Comparison of ENCODE assay signal across 8 cellular contexts in the genomic region with DNA sequence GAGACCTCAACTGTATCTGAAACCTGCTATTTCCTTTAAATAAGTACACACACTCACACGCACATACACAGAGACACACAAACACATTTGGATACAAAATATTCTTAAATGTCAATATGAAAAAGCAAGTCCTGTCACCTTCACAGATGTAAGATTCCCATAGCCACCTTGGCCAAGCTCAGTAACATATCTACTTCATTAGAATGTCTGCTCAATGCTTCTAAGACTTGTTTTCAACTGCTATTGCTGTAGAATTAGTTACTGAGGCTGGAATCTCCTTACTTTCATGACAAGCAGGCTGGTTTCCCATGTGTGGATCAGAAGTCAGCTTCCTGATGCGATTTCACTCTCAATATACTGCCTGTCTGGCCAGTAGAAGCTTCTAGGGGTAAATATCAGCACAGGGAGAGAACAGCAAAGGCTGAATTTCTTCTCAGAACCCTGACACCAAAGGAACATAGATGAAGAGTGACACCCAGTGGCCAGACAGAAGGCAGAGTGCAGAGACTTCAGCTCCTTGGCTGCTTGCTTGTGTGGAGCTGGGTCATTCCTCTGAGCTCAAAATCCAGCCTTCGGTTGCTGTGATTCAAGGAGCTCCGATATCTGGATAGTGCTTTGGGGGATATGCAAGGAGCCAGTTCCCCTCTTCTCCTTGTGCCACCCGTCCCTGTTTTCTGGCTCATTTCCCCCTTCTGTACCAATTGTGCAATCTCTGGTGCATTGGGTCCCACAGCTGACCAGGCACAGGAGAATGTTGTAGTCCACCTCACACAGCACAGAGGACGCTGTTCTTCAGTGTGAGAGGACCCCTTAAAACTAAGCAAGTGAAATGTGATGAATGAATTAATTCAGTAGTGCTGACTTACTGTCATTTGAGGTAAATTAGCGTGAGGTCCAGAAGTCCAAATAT. TPM values are rescaled to one million over a fixed set of nuclear protein-coding genes. Genes with fewer than 3 reads are reported as not detected.
DNase-seq lines count a peak whose midpoint lies in the region; ATAC-seq, FAIRE-seq and TF ChIP-seq lines count a peak whose summit lies in the region.

No MANE protein-coding gene starts in this region.

- peak; percentile 70 to 79 for DNase-seq in Caco-2
- no peak for DNase-seq in GM19239 (ENCODE audit: insufficient read length, low spot score)
- peak; percentile 54 for DNase-seq in OCI-LY7 (ENCODE audit: low spot score)
- peak; percentile 8 for DNase-seq in activated gamma-delta T cell treated with anti-CD3 and anti-CD28 coated beads, Interleukin-2, amount 50 U/mL, for 16 hours (ENCODE audit: low read depth)
- DNase-seq in glutamatergic neuron: peak; percentile 47
- DNase-seq in posterior cingulate gyrus: peak in 9 of 10 donors; percentile 34 to 95 (median 72)

- ATAC-seq in HG03558 (IDR thresholded peaks at IDR 0.05; ENCODE audit: extremely low read depth, unreplicated experiment) (peak; percentile 75), HG03439 (IDR thresholded peaks at IDR 0.05; ENCODE audit: unreplicated experiment) (no peak)

- H3K4me3 Mint-ChIP-seq in Caco-2 (ENCODE audit: unreplicated experiment) (no peak overlapping the region), glutamatergic neuron (ENCODE audit: unreplicated experiment) (no peak overlapping the region)

- no peak overlapping the region for H3K4me3 ChIP-seq in Caco-2 (ENCODE audit: low read depth, low read length)
- H3K4me3 ChIP-seq in OCI-LY7 (ENCODE audit: low read depth, low read length, poor library complexity, severe bottlenecking): no peak overlapping the region

- H3K4me2 ChIP-seq in OCI-LY7 (ENCODE audit: low read length): no peak overlapping the region

- no TSS peak for BruUV-seq in Caco-2 (replicated peaks; lab: Mats Ljungman, UMichigan)
- BruUV-seq in OCI-LY7 (replicated peaks; lab: Mats Ljungman, UMichigan): no TSS peak

- no peak overlapping the region for H3K27ac Mint-ChIP-seq in Caco-2 (ENCODE audit: unreplicated experiment)
- no peak overlapping the region for H3K27ac Mint-ChIP-seq in glutamatergic neuron (ENCODE audit: unreplicated experiment)

- H3K9me3 ChIP-seq in Caco-2 (no peaks in the 10 kb centered on the region), OCI-LY7 (ENCODE audit: low read length) (no peaks in the 10 kb centered on the region)

- H3K27me3 ChIP-seq in Caco-2 (replicated peaks; ENCODE audit: control insufficient read depth, insufficient read depth, low read length): no peaks in the 10 kb centered on the region

- CTCF ChIA-PET in Caco-2 (lab: Charles Lee): interaction anchor here (0.6 to 2.1 kb wide), 27 partner anchors 9 to 384 kb away, joined by 3 to 36 read pairs (median 6); a partner anchor contains a TSS
- CTCF ChIA-PET in OCI-LY7 (lab: Charles Lee; ENCODE audit: unreplicated experiment): interaction anchor here (0.6 kb wide), 1 partner anchor 384 kb away, joined by 3 read pairs; no protein-coding TSS in a partner anchor

- H3K4me1 Mint-ChIP-seq in Caco-2 (ENCODE audit: low read depth, unreplicated experiment): no peaks in the 10 kb centered on the region
- peaks cover 5% of the 10 kb centered on the region for H3K4me1 Mint-ChIP-seq in glutamatergic neuron (ENCODE audit: low read depth, unreplicated experiment)

- POLR2A ChIA-PET in Caco-2 (lab: Charles Lee) (no interaction called here), OCI-LY7 (lab: Charles Lee) (interaction anchor here (1.0 kb wide), 1 partner anchor 9 kb away, joined by 3 read pairs; no protein-coding TSS in a partner anchor)

- FAIRE-seq in GM19239 (lab: Jason Lieb, UNC): peak; percentile 90

- no peak overlapping the region for H3K27ac ChIP-seq in OCI-LY7 (ENCODE audit: low read depth, low read length, poor library complexity, severe bottlenecking)

- no peaks in the 10 kb centered on the region for H3K9me3 Mint-ChIP-seq in Caco-2 (ENCODE audit: unreplicated experiment)
- H3K9me3 Mint-ChIP-seq in glutamatergic neuron (ENCODE audit: unreplicated experiment): peaks cover 2% of the 10 kb centered on the region

- H4K20me1 ChIP-seq in OCI-LY7 (ENCODE audit: insufficient read depth, low read length): no peaks in the 10 kb centered on the region

- H3K36me3 ChIP-seq in Caco-2 (ENCODE audit: control insufficient read depth, insufficient read depth, low read length): no peaks in the 10 kb centered on the region
- no peaks in the 10 kb centered on the region for H3K36me3 ChIP-seq in OCI-LY7 (ENCODE audit: insufficient read depth, low read length)

- TF ChIP-seq CTCF in Caco-2 (IDR thresholded peaks at IDR 0.05; ENCODE audit: insufficient read depth in 1 of 2, low read depth in 1 of 2, low read length in 1 of 2, severe bottlenecking in 1 of 2, unreplicated experiment in 1 of 2) (peak; percentile 76 to 90), OCI-LY7 (conservative IDR thresholded peaks at IDR 0.05; ENCODE audit: low read length) (peak; percentile 78), glutamatergic neuron (IDR thresholded peaks at IDR 0.05; ENCODE audit: partially characterized antibody, unreplicated experiment) (peak; percentile 49)

- H3K4me1 ChIP-seq in Caco-2 (no peaks in the 10 kb centered on the region), OCI-LY7 (ENCODE audit: insufficient read depth, low read length, poor library complexity, severe bottlenecking) (no peaks in the 10 kb centered on the region)

- intact Hi-C loops in Caco-2 (cut with micrococcal nuclease; ENCODE audit: unreplicated experiment): loop anchor here (1.0 to 2.0 kb wide), 8 partner anchors 51 to 381 kb away; a partner anchor contains a TSS
- intact Hi-C loops in OCI-LY7 (cut with micrococcal nuclease; ENCODE audit: unreplicated experiment): loop anchor here (5.0 kb wide), 1 partner anchor 382 kb away; no protein-coding TSS in a partner anchor
- intact Hi-C loops in posterior cingulate gyrus (cut with DNase I): loop anchor here (1.0 to 10.0 kb wide), 4 partner anchors 80 to 381 kb away; no protein-coding TSS in a partner anchor

- H2AFZ ChIP-seq in OCI-LY7 (ENCODE audit: low read length): no peak overlapping the region

- H3K27me3 Mint-ChIP-seq in Caco-2 (ENCODE audit: insufficient read depth, unreplicated experiment) (peaks cover 26% of the 10 kb centered on the region), glutamatergic neuron (ENCODE audit: unreplicated experiment) (no peaks in the 10 kb centered on the region)

- H3K9me2 ChIP-seq in OCI-LY7 (ENCODE audit: insufficient read depth, low read length): no peaks in the 10 kb centered on the region

- no peaks in the 10 kb centered on the region for H3K36me3 Mint-ChIP-seq in Caco-2 (ENCODE audit: insufficient read depth, unreplicated experiment)
- no peaks in the 10 kb centered on the region for H3K36me3 Mint-ChIP-seq in glutamatergic neuron (ENCODE audit: unreplicated experiment)

- H3K79me2 ChIP-seq in OCI-LY7 (ENCODE audit: insufficient read depth, low read depth, low read length): no peaks in the 10 kb centered on the region

RNA-seq across cellular contexts. Expression of a gene that starts 26.6 kb away (rescaled TPM):
- not detected in 2 replicates for total RNA-seq in Caco-2 (2022)
- not detected in 2 replicates for total RNA-seq in OCI-LY7 (2014; rRNA removed; shearing (Covaris generic))
- total RNA-seq in OCI-LY7 (2022): not detected in 2 replicates
- 19.0 TPM for total RNA-seq in glutamatergic neuron (ENCODE audit: unreplicated experiment)

RNA-seq across cellular contexts. Expression of a gene that starts 51.8 kb away (rescaled TPM):
- total RNA-seq in Caco-2 (2022): 5.3 and 5.8 TPM in 2 replicates
- not detected in 2 replicates for total RNA-seq in OCI-LY7 (2014; rRNA removed; shearing (Covaris generic))
- not detected in 2 replicates for total RNA-seq in OCI-LY7 (2022)
- total RNA-seq in glutamatergic neuron (ENCODE audit: unreplicated experiment): 0.25 TPM

Comparison
In these comparisons a context has a peak if more than half of its experiments do, and no peak if none do; other contexts are left out.
1. RNA of a gene that starts 26.6 kb away (total RNA-seq): 19.0 TPM in glutamatergic neuron (single experiment); not detected in Caco-2 and not detected in OCI-LY7; every median in the first group is over 10 times any median in the second.
2. Peak in every context shown above with its lines, with median percentiles within 50 percentile points of each other: CTCF ChIP-seq.